1 cellular context compared by ENCODE assay signal in the genomic region with DNA sequence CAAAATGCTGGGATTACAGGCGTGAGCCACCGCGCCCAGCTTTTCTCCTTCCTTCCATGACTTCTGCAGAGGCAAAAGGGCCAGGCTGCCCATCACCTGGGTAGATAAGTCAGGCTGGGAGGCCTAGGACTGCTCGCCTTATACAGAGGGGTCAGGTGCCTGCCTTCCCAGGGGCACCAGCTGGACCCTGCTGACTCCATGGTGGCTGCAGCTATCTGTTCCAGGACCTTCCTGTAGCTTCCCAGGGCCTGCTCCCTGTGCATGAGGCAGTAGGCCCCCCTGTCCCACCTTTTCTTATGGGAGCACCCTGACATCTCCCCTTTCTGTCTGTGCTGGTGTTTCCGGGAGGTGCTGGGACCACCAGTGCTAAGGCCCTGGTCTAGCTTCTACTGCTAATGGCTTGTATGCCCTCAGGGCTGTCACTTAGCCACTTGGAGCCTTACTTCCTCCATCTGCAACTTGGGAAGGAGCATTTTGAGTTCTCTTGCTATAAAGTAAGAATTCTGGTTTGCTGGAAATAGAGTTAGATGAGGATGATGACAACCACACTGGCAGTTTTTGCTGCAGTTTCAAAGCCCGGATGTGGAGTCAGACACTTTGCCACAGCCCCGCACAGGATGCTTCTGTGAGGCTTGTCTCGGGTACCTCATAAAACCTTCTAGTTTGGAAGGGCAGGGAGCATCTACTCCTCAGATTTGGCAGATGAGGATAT.
TF ChIP-seq lines count a peak whose summit lies in the region.

No MANE protein-coding gene starts in this region.

TF ChIP-seq in H1, 55 proteins besides CTCF, POLR2A, EP300 and RAD21:
- no peak for TF ChIP-seq POU5F1 (IDR thresholded peaks at IDR 0.05; ENCODE audit: low read depth, low read length)
- TF ChIP-seq HDAC2 (IDR thresholded peaks at IDR 0.05; ENCODE audit: borderline replicate concordance in 1 of 2, low read depth in 2 of 2, low read length in 2 of 2): no peak
- TF ChIP-seq, protein P1, sequence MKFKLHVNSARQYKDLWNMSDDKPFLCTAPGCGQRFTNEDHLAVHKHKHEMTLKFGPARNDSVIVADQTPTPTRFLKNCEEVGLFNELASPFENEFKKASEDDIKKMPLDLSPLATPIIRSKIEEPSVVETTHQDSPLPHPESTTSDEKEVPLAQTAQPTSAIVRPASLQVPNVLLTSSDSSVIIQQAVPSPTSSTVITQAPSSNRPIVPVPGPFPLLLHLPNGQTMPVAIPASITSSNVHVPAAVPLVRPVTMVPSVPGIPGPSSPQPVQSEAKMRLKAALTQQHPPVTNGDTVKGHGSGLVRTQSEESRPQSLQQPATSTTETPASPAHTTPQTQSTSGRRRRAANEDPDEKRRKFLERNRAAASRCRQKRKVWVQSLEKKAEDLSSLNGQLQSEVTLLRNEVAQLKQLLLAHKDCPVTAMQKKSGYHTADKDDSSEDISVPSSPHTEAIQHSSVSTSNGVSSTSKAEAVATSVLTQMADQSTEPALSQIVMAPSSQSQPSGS (IDR thresholded peaks at IDR 0.05; ENCODE audit: low read length): no peak
- no peak for TF ChIP-seq SUZ12 (IDR thresholded peaks at IDR 0.05; ENCODE audit: low read length)
- no peak for TF ChIP-seq CREB1 (IDR thresholded peaks at IDR 0.05)
- no peak for TF ChIP-seq KDM1A (IDR thresholded peaks at IDR 0.05; ENCODE audit: borderline replicate concordance, low read length)
- TF ChIP-seq CTBP2 (IDR thresholded peaks at IDR 0.05; ENCODE audit: borderline replicate concordance, insufficient read depth, insufficient read length, low read length): no peak
- no peak for TF ChIP-seq ZNF274 (IDR thresholded peaks at IDR 0.05; ENCODE audit: borderline replicate concordance, extremely low read depth, low read length)
- TF ChIP-seq, protein P2, sequence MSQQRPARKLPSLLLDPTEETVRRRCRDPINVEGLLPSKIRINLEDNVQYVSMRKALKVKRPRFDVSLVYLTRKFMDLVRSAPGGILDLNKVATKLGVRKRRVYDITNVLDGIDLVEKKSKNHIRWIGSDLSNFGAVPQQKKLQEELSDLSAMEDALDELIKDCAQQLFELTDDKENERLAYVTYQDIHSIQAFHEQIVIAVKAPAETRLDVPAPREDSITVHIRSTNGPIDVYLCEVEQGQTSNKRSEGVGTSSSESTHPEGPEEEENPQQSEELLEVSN (IDR thresholded peaks at IDR 0.05): no peak
- TF ChIP-seq SIRT6 (IDR thresholded peaks at IDR 0.05; ENCODE audit: low read length): no peak
- no peak for TF ChIP-seq GABPA (IDR thresholded peaks at IDR 0.05; ENCODE audit: borderline replicate concordance, insufficient read depth, low read length)
- no peak for TF ChIP-seq TEAD4 (IDR thresholded peaks at IDR 0.05; ENCODE audit: low read depth, low read length)
- no peak for TF ChIP-seq SP4 (IDR thresholded peaks at IDR 0.05; ENCODE audit: low read length)
